In genomic region chr20:45211569-45212474, GRCh38 we compare ENCODE assay signal across 25 cellular contexts. TPM values are rescaled to one million over a fixed set of nuclear protein-coding genes. Genes with fewer than 3 reads are reported as not detected.
DNase-seq lines count a peak whose midpoint lies in the region; FAIRE-seq and TF ChIP-seq lines count a peak whose summit lies in the region.
"Had no signal": no experiment of that assay in that cellular context is flagged by ENCODE, and none has a peak within 500 bp of the region (broad histone marks: within the 10 kb centered on the region; RNA-seq: fewer than 3 reads in every experiment).

No MANE protein-coding gene starts in this region.

- H2BK12ac ChIP-seq in H1 (ENCODE audit: low read depth, low read length), result no peak overlapping the region

- H3K4me2 ChIP-seq in H1 (ENCODE audit: insufficient read depth in 1 of 2, low read depth in 2 of 2, low read length in 2 of 2), result no peak overlapping the region
- H3K4me2 ChIP-seq: A549; BLaER1 treated with 17β-estradiol and CSF1 and Interleukin-3, amounts not matched to agents 10 nM and 100 nM had no signal

- peak overlapping the region; percentile 2 for H2BK120ac ChIP-seq in H1 (replicated peaks; ENCODE audit: low read depth, low read length)

- H3K4me3 ChIP-seq in H1 (ENCODE audit: extremely low read depth in 1 of 4, insufficient read depth in 2 of 4, low read depth in 3 of 4, low read length in 4 of 4) (no peak overlapping the region), ovary (no peak overlapping the region), Peyer's patch (no peak overlapping the region)
- H3K4me3 ChIP-seq: A549; BLaER1 treated with 17β-estradiol and CSF1 and Interleukin-3, amounts not matched to agents 10 nM and 100 nM; GM23248; SK-N-MC had no signal

- no peak overlapping the region for H3K4ac ChIP-seq in H1 (replicated peaks; ENCODE audit: insufficient read length, low read depth, low read length)

- POLR2A ChIA-PET in H1 (lab: Charles Lee; ENCODE audit: partially characterized antibody), result no interaction called here

- H3K9me3 ChIP-seq in H1 (ENCODE audit: insufficient read depth in 2 of 2, low read depth in 1 of 2, low read length in 1 of 2) (peaks cover 0 to 4% of the 10 kb centered on the region in 2 experiments; a peak in 2 of 4 replicates), ovary (no peaks in the 10 kb centered on the region), Peyer's patch (no peaks in the 10 kb centered on the region)
- H3K9me3 ChIP-seq: A549; BLaER1 treated with 17β-estradiol and CSF1 and Interleukin-3, amounts not matched to agents 10 nM and 100 nM had no signal

- H3K4me1 ChIP-seq in H1 (replicated peaks in 1 of 4; ENCODE audit: control insufficient read depth in 3 of 4, insufficient read depth in 4 of 4, low read length in 3 of 4), result peaks cover 3 to 18% (median 11%) of the 10 kb centered on the region in 4 experiments; a peak in 6 of 7 replicates
- no peaks in the 10 kb centered on the region for H3K4me1 ChIP-seq in ovary (ENCODE audit: insufficient read depth)
- H3K4me1 ChIP-seq in Peyer's patch, result no peaks in the 10 kb centered on the region
- H3K4me1 ChIP-seq: A549; BLaER1 treated with 17β-estradiol and CSF1 and Interleukin-3, amounts not matched to agents 10 nM and 100 nM had no signal

- H3K36me3 ChIP-seq in H1 (ENCODE audit: control insufficient read depth in 2 of 4, insufficient read depth in 4 of 4, low read length in 3 of 4), result no peaks in the 10 kb centered on the region
- H3K36me3 ChIP-seq in ovary, result no peaks in the 10 kb centered on the region
- no peaks in the 10 kb centered on the region for H3K36me3 ChIP-seq in Peyer's patch
- H3K36me3 ChIP-seq: BLaER1 treated with 17β-estradiol and CSF1 and Interleukin-3, amounts not matched to agents 10 nM and 100 nM had no signal

- no peak for FAIRE-seq in H1 (lab: Jason Lieb, UNC)
- FAIRE-seq: A549, D721Med, GM12892 had no signal

- H3K18ac ChIP-seq in H1 (ENCODE audit: extremely low read depth, low read length), result no peak overlapping the region

- H2AK5ac ChIP-seq in H1 (ENCODE audit: low read depth, low read length), result no peak overlapping the region

- no peak overlapping the region for H3K9ac ChIP-seq in H1 (replicated peaks in 1 of 4; ENCODE audit: extremely low read depth in 1 of 4, low read depth in 3 of 4, low read length in 3 of 4)
- H3K9ac ChIP-seq: BLaER1 treated with 17β-estradiol and CSF1 and Interleukin-3, amounts not matched to agents 10 nM and 100 nM; GM23248 had no signal

- no peak overlapping the region for H3K56ac ChIP-seq in H1 (replicated peaks; ENCODE audit: insufficient read length, low read depth, low read length)

- H3K27me3 ChIP-seq in H1 (replicated peaks in 1 of 4; ENCODE audit: control insufficient read depth in 3 of 4, extremely low read depth in 1 of 4, insufficient read depth in 3 of 4, low read length in 3 of 4), result peaks cover 0 to 1% (median 0%) of the 10 kb centered on the region in 4 experiments; a peak in 2 of 7 replicates
- no peaks in the 10 kb centered on the region for H3K27me3 ChIP-seq in ovary
- no peaks in the 10 kb centered on the region for H3K27me3 ChIP-seq in Peyer's patch
- H3K27me3 ChIP-seq: BLaER1 treated with 17β-estradiol and CSF1 and Interleukin-3, amounts not matched to agents 10 nM and 100 nM had no signal

- no peak overlapping the region for H2BK20ac ChIP-seq in H1 (ENCODE audit: low read length)

- H4K8ac ChIP-seq in H1 (ENCODE audit: extremely low read depth, insufficient read depth, low read length), result no peak overlapping the region

- no peak for TF ChIP-seq POLR2A in H1 (IDR thresholded peaks at IDR 0.05; ENCODE audit: control extremely low read depth in 1 of 2, low read depth in 2 of 2, low read length in 2 of 2)
- no peak for TF ChIP-seq POLR2A in ovary (IDR thresholded peaks at IDR 0.05)
- TF ChIP-seq POLR2A in Peyer's patch (IDR thresholded peaks at IDR 0.05), result no peak

- CTCF ChIA-PET in H1 (lab: Charles Lee; ENCODE audit: partially characterized antibody), result no interaction called here

- H3K27ac ChIP-seq in H1 (ENCODE audit: low read depth, low read length) (no peak overlapping the region), ovary (no peak overlapping the region), Peyer's patch (no peak overlapping the region)
- H3K27ac ChIP-seq: A549; BLaER1 treated with 17β-estradiol and CSF1 and Interleukin-3, amounts not matched to agents 10 nM and 100 nM; GM23248; SK-N-MC had no signal

- H3K14ac ChIP-seq in H1 (ENCODE audit: insufficient read length), result no peak overlapping the region

- H3K23ac ChIP-seq in H1 (ENCODE audit: insufficient read length), result no peak overlapping the region

- no peak overlapping the region for H4K5ac ChIP-seq in H1 (ENCODE audit: insufficient read length, low read depth, low read length)

- H4K91ac ChIP-seq in H1 (replicated peaks; ENCODE audit: insufficient read length, low read length), result no peak overlapping the region

- TF ChIP-seq RAD21 in H1 (IDR thresholded peaks at IDR 0.05 in 1 of 2, conservative IDR thresholded peaks at IDR 0.05 in 1 of 2; ENCODE audit: low read depth in 2 of 2, low read length in 2 of 2), result no peak

- no peaks in the 10 kb centered on the region for H3K23me2 ChIP-seq in H1 (ENCODE audit: low read depth, low read length)

- no peak for TF ChIP-seq EP300 in H1 (IDR thresholded peaks at IDR 0.05; ENCODE audit: borderline replicate concordance in 1 of 2, low read depth in 2 of 2, low read length in 2 of 2)
- TF ChIP-seq EP300 in ovary (IDR thresholded peaks at IDR 0.05), result no peak

- H3K79me2 ChIP-seq in H1 (ENCODE audit: control insufficient read depth in 1 of 2, insufficient read depth in 2 of 2, low read length in 2 of 2), result no peaks in the 10 kb centered on the region

- H2AFZ ChIP-seq in H1 (ENCODE audit: low read length), result no peak overlapping the region
- H2AFZ ChIP-seq: GM23248 had no signal

- no peak overlapping the region for H2BK15ac ChIP-seq in H1 (ENCODE audit: low read length)

- no peaks in the 10 kb centered on the region for H3K79me1 ChIP-seq in H1 (ENCODE audit: low read depth, low read length)

- intact Hi-C loops in ovary (cut with DNase I), result no loop called here

- no peaks in the 10 kb centered on the region for H4K20me1 ChIP-seq in H1 (replicated peaks in 1 of 2; ENCODE audit: control insufficient read depth in 1 of 2, insufficient read depth in 2 of 2, low read length in 2 of 2)
- H4K20me1 ChIP-seq: BLaER1 treated with 17β-estradiol and CSF1 and Interleukin-3, amounts not matched to agents 10 nM and 100 nM had no signal

- H2BK5ac ChIP-seq in H1 (ENCODE audit: low read depth, low read length), result no peak overlapping the region

- TF ChIP-seq CTCF in H1 (IDR thresholded peaks at IDR 0.05; ENCODE audit: control extremely low read depth in 1 of 3, insufficient read depth in 1 of 3, low read depth in 1 of 3, low read length in 3 of 3) (no peak), ovary (IDR thresholded peaks at IDR 0.05) (no peak), Peyer's patch (IDR thresholded peaks at IDR 0.05) (no peak)

- DNase-seq in NCI-H82 (lab: John Stamatoyannopoulos, UW) (peak; percentile 16), NCI-H82 treated with DMSO at 0.1 percent for 48 hours (lab: John Stamatoyannopoulos, UW; ENCODE audit: unreplicated experiment) (no peak), NAMALWA (ENCODE audit: low spot score) (peak; percentile 11), H1 (ENCODE audit: low read depth in 1 of 2, low spot score in 2 of 2) (no peak), ovary (no peak), Peyer's patch (no peak)
- DNase-seq: CD8-positive, alpha-beta memory T cell; GF-D8; GM23248; IMR-90; Kasumi-1; MM.1S; NCI-H1105; NCI-H1694 treated with DMSO at 0.1 percent for 48 hours; NCI-H2107; NCI-H446; NCI-H748 treated with DMSO at 0.1 percent for 48 hours; Right ventricle myocardium superior; T-cell had no signal

RNA-seq across cellular contexts. Expression of gene SEMG1, which starts 5.0 kb away (rescaled TPM):
- 4.5 and 5.8 TPM in 2 replicates for total RNA-seq in H1 (2021; fragmentation: NEBNext Ultra II Directional; extraction: Animal tissue kit (Norgen Biotek cat#: 25700))
- polyA plus RNA-seq in H1 (2011; rRNA removed) (0.64 and 3.0 TPM in 2 replicates), ovary (not detected)
- 3.2 TPM for polyA plus RNA-seq in H1 (2011; cell fraction: cytosol; rRNA removed)
- 1.1 TPM for polyA plus RNA-seq in H1 (2011; cell fraction: nucleus; rRNA removed)
- polyA plus RNA-seq in H1 (2012, experiment 1 of 2), result 4.8 to 7.1 TPM (median 5.2 TPM) in 4 replicates
- 0.22 TPM for polyA plus RNA-seq in H1 (2012, experiment 2 of 2)
- polyA plus RNA-seq in H1 (2013, experiment 1 of 2), result 13.3 TPM
- 15.6 TPM for polyA plus RNA-seq in H1 (2013, experiment 2 of 2)
- polyA minus RNA-seq in H1 (2011; rRNA and poly(A)+ RNA removed), result 2.3 and 4.0 TPM in 2 replicates
- 1.3 TPM for polyA minus RNA-seq in H1 (2011; cell fraction: cytosol; rRNA and poly(A)+ RNA removed)
- 9.9 TPM for polyA minus RNA-seq in H1 (2011; cell fraction: nucleus; rRNA and poly(A)+ RNA removed)
- total RNA-seq in ovary (not detected), Peyer's patch (not detected)
- total RNA-seq: CD8-positive, alpha-beta memory T cell; Daoy; GM23248; IMR-90; Right ventricle myocardium superior; T-cell had no signal
- polyA plus RNA-seq: A549; CD8-positive, alpha-beta memory T cell; GM23248; IMR-90 had no signal

RNA-seq across cellular contexts. Expression of gene SEMG2, which starts 9.4 kb away (rescaled TPM):
- not detected in 2 replicates for total RNA-seq in H1 (2021; fragmentation: NEBNext Ultra II Directional; extraction: Animal tissue kit (Norgen Biotek cat#: 25700))
- polyA plus RNA-seq in H1 (2011; rRNA removed) (not detected in 2 replicates), ovary (not detected)
- not detected for polyA plus RNA-seq in H1 (2011; cell fraction: cytosol; rRNA removed)
- not detected for polyA plus RNA-seq in H1 (2011; cell fraction: nucleus; rRNA removed)
- polyA plus RNA-seq in H1 (2012, experiment 1 of 2), result not detected in 4 replicates
- polyA plus RNA-seq in H1 (2012, experiment 2 of 2), result not detected
- not detected for polyA plus RNA-seq in H1 (2013, experiment 1 of 2)
- not detected for polyA plus RNA-seq in H1 (2013, experiment 2 of 2)
- polyA minus RNA-seq in H1 (2011; rRNA and poly(A)+ RNA removed), result not detected in 2 replicates
- polyA minus RNA-seq in H1 (2011; cell fraction: cytosol; rRNA and poly(A)+ RNA removed), result not detected
- not detected for polyA minus RNA-seq in H1 (2011; cell fraction: nucleus; rRNA and poly(A)+ RNA removed)
- total RNA-seq in ovary (not detected), Peyer's patch (not detected)
- total RNA-seq: CD8-positive, alpha-beta memory T cell; Daoy; GM23248; IMR-90; Right ventricle myocardium superior; T-cell had no signal
- polyA plus RNA-seq: A549; CD8-positive, alpha-beta memory T cell; GM23248; IMR-90 had no signal

RNA-seq across cellular contexts. Expression of gene PI3, which starts 37.1 kb away (rescaled TPM):
- total RNA-seq in H1 (2021; fragmentation: NEBNext Ultra II Directional; extraction: Animal tissue kit (Norgen Biotek cat#: 25700)), result not detected in 2 replicates
- polyA plus RNA-seq in H1 (2011; rRNA removed) (not detected in 2 replicates), ovary (under 1 TPM in 1 of 2 donors, not detected in 1; 0.30 TPM)
- not detected for polyA plus RNA-seq in H1 (2011; cell fraction: cytosol; rRNA removed)
- not detected for polyA plus RNA-seq in H1 (2011; cell fraction: nucleus; rRNA removed)
- polyA plus RNA-seq in H1 (2012, experiment 1 of 2), result not detected in 4 replicates
- not detected for polyA plus RNA-seq in H1 (2012, experiment 2 of 2)
- polyA plus RNA-seq in H1 (2013, experiment 1 of 2), result not detected
- polyA plus RNA-seq in H1 (2013, experiment 2 of 2), result not detected
- not detected in 2 replicates for polyA minus RNA-seq in H1 (2011; rRNA and poly(A)+ RNA removed)
- not detected for polyA minus RNA-seq in H1 (2011; cell fraction: cytosol; rRNA and poly(A)+ RNA removed)
- not detected for polyA minus RNA-seq in H1 (2011; cell fraction: nucleus; rRNA and poly(A)+ RNA removed)
- total RNA-seq in ovary (under 1 TPM in 1 of 7 donors, not detected in 6; 0.92 TPM), Peyer's patch (10 to 100 TPM in 2 of 4 donors, 1 to 10 TPM in 1, not detected in 1; 3.4 to 70.2 (median 58.7) TPM)
- total RNA-seq: Daoy, IMR-90, Right ventricle myocardium superior had no signal
- polyA plus RNA-seq: CD8-positive, alpha-beta memory T cell; GM23248; IMR-90 had no signal

RNA-seq across cellular contexts. Expression of gene SLPI, which starts 42.5 kb away (rescaled TPM):
- not detected in 2 replicates for total RNA-seq in H1 (2021; fragmentation: NEBNext Ultra II Directional; extraction: Animal tissue kit (Norgen Biotek cat#: 25700))
- polyA plus RNA-seq in H1 (2011; rRNA removed) (0.17 TPM in 1 of 2 replicates, not detected in the other), ovary (10 to 100 TPM; 16.6 to 45.5 TPM)
- not detected for polyA plus RNA-seq in H1 (2011; cell fraction: cytosol; rRNA removed)
- polyA plus RNA-seq in H1 (2011; cell fraction: nucleus; rRNA removed), result not detected
- 0.40 TPM in 1 of 4 replicates, not detected in the others for polyA plus RNA-seq in H1 (2012, experiment 1 of 2)
- not detected for polyA plus RNA-seq in H1 (2012, experiment 2 of 2)
- 0.14 TPM for polyA plus RNA-seq in H1 (2013, experiment 1 of 2)
- polyA plus RNA-seq in H1 (2013, experiment 2 of 2), result not detected
- polyA minus RNA-seq in H1 (2011; rRNA and poly(A)+ RNA removed), result not detected in 2 replicates
- polyA minus RNA-seq in H1 (2011; cell fraction: cytosol; rRNA and poly(A)+ RNA removed), result 19.1 TPM
- polyA minus RNA-seq in H1 (2011; cell fraction: nucleus; rRNA and poly(A)+ RNA removed), result 11.1 TPM
- total RNA-seq in ovary (100 to 1,000 TPM in 2 of 7 donors, 10 to 100 TPM in 3, 1 to 10 TPM in 1, not detected in 1; 4.0 to 622 (median 33.3) TPM), Peyer's patch (10 to 100 TPM in 3 of 4 donors, 1 to 10 TPM in 1; 8.3 to 28.0 (median 17.8) TPM)
- total RNA-seq: CD8-positive, alpha-beta memory T cell; Daoy; IMR-90 had no signal
- polyA plus RNA-seq: CD8-positive, alpha-beta memory T cell; IMR-90 had no signal

Comparison
In these comparisons a context has a peak if more than half of its experiments do, and no peak if none do; other contexts are left out.
1. DNase-seq: peak in NCI-H82 (single experiment) and NAMALWA (single experiment); none in NCI-H82 treated with DMSO at 0.1 percent for 48 hours (single experiment), H1 (0 of 2), ovary (0 of 5) and Peyer's patch (0 of 3).